Comparison of ENCODE assay signal across 8 cellular contexts in the genomic region with DNA sequence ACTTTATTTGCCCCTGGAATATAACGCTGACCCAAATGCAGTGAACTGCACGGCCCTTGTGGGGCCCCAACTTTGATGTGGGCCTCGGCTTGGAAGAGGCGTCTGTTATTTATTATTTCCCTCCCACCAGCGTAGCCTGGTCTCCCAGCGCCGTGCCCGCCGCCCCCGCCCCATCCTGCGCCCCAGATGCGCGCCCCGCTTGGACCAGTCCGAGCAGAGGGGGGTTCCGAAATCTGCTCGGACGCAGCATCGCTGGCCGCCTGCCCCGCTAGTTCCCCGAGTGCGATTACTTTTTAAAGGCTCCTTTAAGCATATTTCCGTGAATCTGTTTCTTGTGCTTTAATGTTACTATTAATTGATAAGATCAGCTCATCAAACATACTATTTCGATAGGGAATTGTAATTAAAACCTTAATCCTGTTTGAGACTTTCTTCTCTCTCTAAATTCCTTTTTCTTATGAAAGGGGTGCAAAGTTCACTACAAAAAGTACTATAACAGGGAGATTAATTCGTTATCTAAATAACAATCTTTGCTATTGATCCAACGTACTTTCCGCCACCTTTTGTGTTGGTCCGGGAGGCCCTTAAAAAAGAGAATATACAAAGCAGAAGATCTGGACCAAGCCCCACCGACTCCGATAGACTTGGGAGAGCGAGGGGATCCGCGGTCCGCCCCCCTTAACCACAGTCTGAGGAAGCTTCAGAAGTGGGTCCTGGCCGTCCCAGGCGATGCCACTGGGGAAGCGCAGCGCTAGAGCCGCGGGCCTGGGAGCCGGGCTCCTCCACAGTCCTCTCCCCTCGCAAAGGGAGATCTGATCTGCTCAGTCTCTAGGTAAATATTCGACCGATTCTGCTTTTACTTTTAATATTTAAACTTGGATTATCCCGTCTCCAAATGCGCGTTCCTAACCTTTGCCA. TPM values are rescaled to one million over a fixed set of nuclear protein-coding genes. Genes with fewer than 3 reads are reported as not detected.
DNase-seq lines count a peak whose midpoint lies in the region; ATAC-seq and TF ChIP-seq lines count a peak whose summit lies in the region.

No MANE protein-coding gene starts in this region.

- H3K4me3 Mint-ChIP-seq in effector memory CD8-positive, alpha-beta T cell, result peak overlapping the region; percentile 56 to 75

- H3K36me3 ChIP-seq in DOHH2 (ENCODE audit: control insufficient read depth, low read length) (no peaks in the 10 kb centered on the region), testis (ENCODE audit: low read depth, missing control alignments) (no peaks in the 10 kb centered on the region)

- DNase-seq in NCI-H2227 (lab: John Stamatoyannopoulos, UW; ENCODE audit: unreplicated experiment) (peak; percentile 43), pons (ENCODE audit: low spot score) (peak; percentile 37), NCI-H128 (lab: John Stamatoyannopoulos, UW; ENCODE audit: unreplicated experiment) (no peak), NCI-H82 (lab: John Stamatoyannopoulos, UW) (no peak), testis (no peak)
- no peak for DNase-seq in effector memory CD8-positive, alpha-beta T cell

- TF ChIP-seq POLR2A in testis (IDR thresholded peaks at IDR 0.05), result no peak

- H3F3A ChIP-seq in DOHH2 (ENCODE audit: control insufficient read depth, insufficient read depth), result no peaks in the 10 kb centered on the region

- no peaks in the 10 kb centered on the region for H3K9me3 ChIP-seq in DOHH2 (ENCODE audit: control insufficient read depth, insufficient read depth, low read length)
- no peaks in the 10 kb centered on the region for H3K9me3 ChIP-seq in testis

- peak overlapping the region; percentile 20; the same call in 1 of the 2 replicates for H3K4me2 ChIP-seq in DOHH2 (ENCODE audit: low read length)

- H3K9me2 ChIP-seq in DOHH2 (replicated peaks; ENCODE audit: control insufficient read depth, low read length), result no peaks in the 10 kb centered on the region

- ATAC-seq in effector memory CD8-positive, alpha-beta T cell (replicated peaks), result no peak
- ATAC-seq in HG03159 (IDR thresholded peaks at IDR 0.05; ENCODE audit: unreplicated experiment), result no peak

- peaks cover 15 to 18% of the 10 kb centered on the region in 2 donors for H3K4me1 Mint-ChIP-seq in effector memory CD8-positive, alpha-beta T cell (ENCODE audit: low read depth in 2 of 2)

- H3K4me3 ChIP-seq in DOHH2 (ENCODE audit: low read length) (no peak overlapping the region), testis (no peak overlapping the region)

- H3K79me2 ChIP-seq in DOHH2 (ENCODE audit: control insufficient read depth, low read length), result no peaks in the 10 kb centered on the region

- H3K27ac ChIP-seq in DOHH2 (ENCODE audit: low read depth, low read length) (no peak overlapping the region), testis (no peak overlapping the region)

- H4K20me1 ChIP-seq in DOHH2 (ENCODE audit: control insufficient read depth, insufficient read depth, low read depth, low read length), result 0 out of 2 replicates have a peak, but pooled peaks cover 2% of the 10 kb centered on the region

- no peak for TF ChIP-seq CTCF in DOHH2 (IDR thresholded peaks at IDR 0.05; ENCODE audit: low read depth, low read length, poor library complexity, severe bottlenecking)
- TF ChIP-seq CTCF in testis (IDR thresholded peaks at IDR 0.05), result no peak

- no peaks in the 10 kb centered on the region for H3K9me3 Mint-ChIP-seq in effector memory CD8-positive, alpha-beta T cell

- intact Hi-C loops in testis (cut with DNase I; ENCODE audit: low total_unique reads), result no loop called here

- WGBS in testis, 2 donors, result 5 to 9% methylated on average over 44 to 48 of the region's 48 CpGs

- peaks cover 5% of the 10 kb centered on the region for H3K4me1 ChIP-seq in DOHH2 (ENCODE audit: control insufficient read depth, low read length)
- H3K4me1 ChIP-seq in testis, result peaks cover 8% of the 10 kb centered on the region

- peaks cover 88 to 98% of the 10 kb centered on the region in 2 donors for H3K27me3 Mint-ChIP-seq in effector memory CD8-positive, alpha-beta T cell

- no peak overlapping the region for H3K27ac Mint-ChIP-seq in effector memory CD8-positive, alpha-beta T cell

- H3K36me3 Mint-ChIP-seq in effector memory CD8-positive, alpha-beta T cell (ENCODE audit: insufficient read depth), result peaks cover 10% of the 10 kb centered on the region

- peaks cover 89% of the 10 kb centered on the region for H3K27me3 ChIP-seq in DOHH2 (ENCODE audit: control insufficient read depth, low read length)
- no peaks in the 10 kb centered on the region for H3K27me3 ChIP-seq in testis

RNA-seq across cellular contexts. Expression of gene POU3F2, which starts 10.1 kb away (rescaled TPM):
- under 1 TPM; 0.31 TPM for total RNA-seq in testis
- 0.32 TPM for polyA plus RNA-seq in testis (ENCODE audit: insufficient read depth, low read depth, low replicate concordance)

Comparison
In these comparisons a context has a peak if more than half of its experiments do, and no peak if none do; other contexts are left out.
1. DNase-seq: peak in NCI-H2227 (single experiment) and pons (single experiment); none in effector memory CD8-positive, alpha-beta T cell (0 of 3), NCI-H128 (single experiment), NCI-H82 (single experiment) and testis (single experiment).